8 cellular contexts compared by ENCODE assay signal in the genomic region with DNA sequence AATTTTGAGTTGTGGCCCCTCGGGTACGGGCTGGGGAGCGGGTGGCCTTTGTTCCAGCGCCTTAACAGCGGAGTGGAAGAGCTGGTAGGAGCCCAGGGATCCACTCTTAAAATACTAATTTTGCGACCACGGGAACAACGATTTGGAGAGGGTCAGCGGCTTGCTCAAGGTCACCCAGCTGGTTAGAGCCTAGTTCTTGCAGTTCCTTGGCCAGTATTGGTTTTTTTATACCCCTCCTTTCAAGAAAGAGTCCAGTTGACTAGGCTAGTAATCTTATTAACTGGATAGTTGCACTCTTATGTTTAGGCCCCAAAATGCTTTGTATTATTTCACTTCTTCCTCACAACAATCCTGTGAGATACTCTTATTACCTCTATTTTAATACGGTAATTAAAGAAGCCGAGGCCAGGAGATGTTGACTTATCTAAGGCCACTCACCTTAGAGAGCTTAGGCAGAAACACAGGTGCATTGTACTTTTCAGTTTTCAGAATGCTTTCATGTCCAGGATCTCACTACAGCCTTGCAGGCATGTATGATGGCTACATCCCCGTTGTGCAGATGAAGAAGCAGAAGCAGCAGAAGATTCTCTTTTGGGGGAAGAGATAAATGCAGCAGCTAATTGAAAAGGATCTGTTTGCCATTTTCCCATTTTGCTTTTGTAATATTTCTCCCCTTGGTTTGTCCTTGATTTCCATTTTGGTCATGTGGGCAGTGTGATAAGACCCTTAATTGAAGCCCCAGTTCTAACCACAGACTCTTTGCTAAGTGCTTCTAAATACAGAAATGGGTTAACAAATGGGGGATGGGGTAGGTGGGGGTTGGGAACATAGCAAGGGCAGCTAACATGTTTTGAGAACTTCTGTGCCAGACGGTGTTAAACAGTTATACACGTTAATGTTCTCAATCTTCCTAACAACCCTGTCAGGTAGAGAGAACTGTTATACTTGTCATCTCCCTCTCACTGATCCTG. TPM values are rescaled to one million over a fixed set of nuclear protein-coding genes. Genes with fewer than 3 reads are reported as not detected.
DNase-seq lines count a peak whose midpoint lies in the region; ATAC-seq and TF ChIP-seq lines count a peak whose summit lies in the region.

No MANE protein-coding gene starts in this region.

- intact Hi-C loops in left ventricle myocardium inferior (cut with micrococcal nuclease) (no loop called here), left cardiac atrium (cut with DNase I) (no loop called here)

- TF ChIP-seq CTCF in left ventricle myocardium inferior (IDR thresholded peaks at IDR 0.05; ENCODE audit: borderline replicate concordance): no peak

- peak overlapping the region; percentile 99 for H3K4me3 ChIP-seq in left ventricle myocardium inferior
- H3K4me3 ChIP-seq in thymus (ENCODE audit: low read length): peak overlapping the region; percentile 91

- ATAC-seq in left cardiac atrium (no peak), GM19463 (IDR thresholded peaks at IDR 0.05; ENCODE audit: unreplicated experiment) (no peak)

- no peaks in the 10 kb centered on the region for H3K9me3 Mint-ChIP-seq in activated naive CD8-positive, alpha-beta T cell (ENCODE audit: low read depth)

- peak overlapping the region; percentile 92 for H3K27ac Mint-ChIP-seq in activated naive CD8-positive, alpha-beta T cell

- H3K36me3 Mint-ChIP-seq in activated naive CD8-positive, alpha-beta T cell: peaks cover 15% of the 10 kb centered on the region

- H3K36me3 ChIP-seq in left ventricle myocardium inferior: peaks cover 11% of the 10 kb centered on the region
- H3K36me3 ChIP-seq in thymus (ENCODE audit: control insufficient read depth, insufficient read depth): peaks cover 7% of the 10 kb centered on the region

- DNase-seq in left ventricle myocardium inferior: no peak
- DNase-seq in left cardiac atrium: no peak
- peak; percentile 12 for DNase-seq in left kidney (ENCODE audit: low read depth, low spot score)
- DNase-seq in middle frontal gyrus (ENCODE audit: extremely low spot score, low spot score): no peak
- DNase-seq in DMS79 treated with DMSO at 0.1 percent for 48 hours (lab: John Stamatoyannopoulos, UW): no peak

- H3K4me1 Mint-ChIP-seq in activated naive CD8-positive, alpha-beta T cell (ENCODE audit: low read depth): peaks cover 55% of the 10 kb centered on the region

- H3K27me3 ChIP-seq in left ventricle myocardium inferior (ENCODE audit: low read depth) (no peaks in the 10 kb centered on the region), thymus (ENCODE audit: control insufficient read depth, insufficient read depth) (no peaks in the 10 kb centered on the region)

- H3K27ac ChIP-seq in left ventricle myocardium inferior (replicated peaks) (peak overlapping the region; percentile 95), thymus (ENCODE audit: low read depth) (peak overlapping the region; percentile 53)

- peak overlapping the region; percentile 95 for H3K4me3 Mint-ChIP-seq in activated naive CD8-positive, alpha-beta T cell

- no peaks in the 10 kb centered on the region for H3K27me3 Mint-ChIP-seq in activated naive CD8-positive, alpha-beta T cell

- H3K9me3 ChIP-seq in left ventricle myocardium inferior (replicated peaks) (no peaks in the 10 kb centered on the region), thymus (ENCODE audit: control insufficient read depth) (no peaks in the 10 kb centered on the region)

- 21% methylated on average over 14 of the region's 14 CpGs for WGBS in thymus

- H3K4me1 ChIP-seq in left ventricle myocardium inferior: peaks cover 65% of the 10 kb centered on the region
- peaks cover 14% of the 10 kb centered on the region for H3K4me1 ChIP-seq in thymus (ENCODE audit: control insufficient read depth, insufficient read depth, low read length)

RNA-seq across cellular contexts. Expression of a gene that starts 1.4 kb away (rescaled TPM):
- 74.5 TPM for total RNA-seq in left ventricle myocardium inferior
- 10 to 100 TPM; 58.7 to 84.0 TPM for total RNA-seq in left cardiac atrium
- 41.0 TPM for polyA plus RNA-seq in thymus

RNA-seq across cellular contexts. Expression of a gene that starts 33.8 kb away (rescaled TPM):
- total RNA-seq in left ventricle myocardium inferior (3.9 TPM), left cardiac atrium (1 to 10 TPM; 4.9 to 5.4 TPM)
- polyA plus RNA-seq in thymus: 1.6 TPM
